Comparison of ENCODE assay signal across 1 cellular context in the genomic region with DNA sequence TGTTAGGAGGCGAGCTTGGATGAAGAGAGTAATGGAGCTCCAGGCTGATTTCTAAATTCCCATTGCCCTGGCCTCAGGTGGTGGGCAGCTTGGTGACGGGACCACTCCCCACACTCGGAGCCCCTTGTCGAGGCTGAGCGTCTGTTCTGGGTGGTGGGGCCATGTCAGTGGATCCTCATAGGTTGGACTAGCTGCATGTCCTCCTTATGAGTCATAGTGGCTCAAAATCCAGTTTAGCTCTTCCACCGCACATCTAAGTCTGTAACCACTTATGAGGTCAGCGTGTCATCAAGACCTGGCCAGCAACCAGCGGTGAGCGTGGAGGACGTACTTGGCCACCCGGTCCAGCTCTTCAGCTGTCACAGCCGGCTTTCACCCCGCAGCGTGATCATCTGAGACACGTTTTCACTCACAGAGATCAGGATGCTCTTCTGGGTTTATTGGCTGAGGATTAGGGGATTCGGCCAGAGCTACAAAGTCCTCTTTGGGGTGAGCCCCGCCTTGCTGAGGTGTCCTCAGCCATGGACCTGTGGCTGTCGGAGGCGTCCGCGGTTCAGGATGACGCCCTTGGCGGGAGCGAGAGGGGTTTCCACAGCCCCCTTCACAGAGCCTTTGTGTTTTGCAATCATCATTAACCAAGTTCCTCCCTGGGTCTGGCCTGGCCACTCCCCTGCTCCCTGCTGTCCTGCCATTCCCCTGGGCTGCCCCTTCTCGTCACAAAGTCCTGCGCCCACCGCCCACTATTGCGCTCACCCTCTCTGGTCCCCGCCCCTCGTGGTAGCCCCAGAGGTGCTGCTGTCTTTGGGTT.
TF ChIP-seq lines count a peak whose summit lies in the region.

No MANE protein-coding gene starts in this region.

TF ChIP-seq in GM12878, 131 proteins besides CTCF, POLR2A, EP300 and RAD21:
- no peak for TF ChIP-seq SREBF2 (IDR thresholded peaks at IDR 0.05; ENCODE audit: low read length)
- peak; percentile 22 for TF ChIP-seq PBX3 (IDR thresholded peaks at IDR 0.05; ENCODE audit: insufficient replicate concordance, low read depth, low read length)
